Comparison of ENCODE assay signal across 14 cellular contexts in the genomic region with DNA sequence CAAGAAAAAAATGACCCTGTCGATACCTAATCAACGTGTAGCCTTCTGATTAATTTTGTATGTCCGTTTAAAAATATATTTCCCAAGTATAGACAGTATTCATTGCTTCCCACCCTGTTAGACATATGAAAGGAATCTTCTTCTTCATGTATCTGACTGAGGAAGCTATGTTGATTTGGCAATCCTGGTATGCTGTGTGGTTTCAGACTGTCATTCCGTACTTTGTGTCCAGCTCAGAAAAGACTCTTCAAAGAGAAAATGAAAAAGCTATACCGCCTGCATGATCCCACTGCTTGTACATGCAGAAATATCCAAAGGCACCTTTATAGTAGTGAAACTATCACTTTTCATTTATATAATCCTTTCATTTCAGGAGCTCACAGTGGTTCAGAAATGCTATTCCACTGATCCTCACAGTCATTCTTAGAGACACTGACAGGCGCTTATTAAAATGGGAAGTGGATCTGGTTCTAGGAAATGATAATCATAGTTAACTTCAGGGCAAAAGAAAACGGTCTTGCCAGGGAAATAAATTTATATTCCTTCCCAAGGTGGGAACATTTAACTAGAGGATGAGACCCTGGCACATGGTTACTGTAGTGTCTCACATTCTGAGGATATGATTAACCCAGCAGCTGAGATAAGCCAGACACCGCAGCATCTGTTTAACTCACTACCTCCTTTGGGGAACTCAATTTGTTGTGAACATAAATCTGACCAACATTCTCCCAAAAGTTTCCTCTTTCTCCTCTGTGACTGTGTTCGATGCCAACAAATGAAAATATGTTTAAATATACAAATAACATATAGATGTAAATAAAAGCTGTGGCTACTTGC.
DNase-seq lines count a peak whose midpoint lies in the region; ATAC-seq, FAIRE-seq and TF ChIP-seq lines count a peak whose summit lies in the region.
"Had no signal": no experiment of that assay in that cellular context is flagged by ENCODE, and none has a peak within 500 bp of the region (broad histone marks: within the 10 kb centered on the region; RNA-seq: fewer than 3 reads in every experiment).

No MANE protein-coding gene starts in this region.

- no peaks in the 10 kb centered on the region for H3K79me2 ChIP-seq in hepatocyte

- TF ChIP-seq CTCF in AG04449 (IDR thresholded peaks at IDR 0.05; ENCODE audit: insufficient read depth, low read length, missing control alignments) (no peak), hepatocyte (IDR thresholded peaks at IDR 0.05; ENCODE audit: poor library complexity) (no peak), GM10248 (IDR thresholded peaks at IDR 0.05; ENCODE audit: control extremely low read depth, extremely low read depth, low read depth, missing control alignments) (no peak), lower lobe of right lung (IDR thresholded peaks at IDR 0.05) (no peak)

- peak overlapping the region; percentile 38 for H3K4me2 ChIP-seq in hepatocyte

- no peaks in the 10 kb centered on the region for H4K20me1 ChIP-seq in hepatocyte (ENCODE audit: insufficient read depth, poor library complexity, severe bottlenecking)

- H3K36me3 Mint-ChIP-seq in CD4-positive, alpha-beta memory T cell, result no peaks in the 10 kb centered on the region
- H3K36me3 Mint-ChIP-seq: activated CD8-positive, alpha-beta memory T cell treated with anti-CD3 and anti-CD28 coated beads, Interleukin-2, amount 10 ng/mL, durations not matched to agents 7 days and 5 days; activated naive CD4-positive, alpha-beta T cell treated with anti-CD3 and anti-CD28 coated beads, Interleukin-2, amount 50 U/mL, for 24 hours had no signal

- no peaks in the 10 kb centered on the region for H3K4me1 Mint-ChIP-seq in CD4-positive, alpha-beta memory T cell
- H3K4me1 Mint-ChIP-seq: activated CD8-positive, alpha-beta memory T cell treated with anti-CD3 and anti-CD28 coated beads, Interleukin-2, amount 10 ng/mL, durations not matched to agents 7 days and 5 days; activated naive CD4-positive, alpha-beta T cell treated with anti-CD3 and anti-CD28 coated beads, Interleukin-2, amount 50 U/mL, for 24 hours had no signal

- no peak for FAIRE-seq in HTR-8/SVneo (lab: Jason Lieb, UNC)

- POLR2A ChIA-PET in AG04449 (lab: Yijun Ruan, JAX) (interaction anchor here (0.7 to 1.0 kb wide), 2 partner anchors 76 to 93 kb away, joined by 4 to 9 read pairs; no protein-coding TSS in a partner anchor), GM10248 (lab: Yijun Ruan, JAX) (no interaction called here)
- POLR2A ChIA-PET in CD4-positive, alpha-beta memory T cell (lab: Charles Lee; ENCODE audit: partially characterized antibody), result no interaction called here

- H3K27me3 ChIP-seq in hepatocyte (no peaks in the 10 kb centered on the region), lower lobe of right lung (ENCODE audit: low read depth) (no peaks in the 10 kb centered on the region)
- no peaks in the 10 kb centered on the region for H3K27me3 ChIP-seq in CD4-positive, alpha-beta memory T cell (ENCODE audit: insufficient read depth, low read length)
- H3K27me3 ChIP-seq: dorsolateral prefrontal cortex, heart right ventricle had no signal

- H3K4me3 ChIP-seq in AG04449 (ENCODE audit: low read depth, low read length) (peak overlapping the region; percentile 21; the same call in 1 of the 2 replicates), hepatocyte (no peak overlapping the region), lower lobe of right lung (no peak overlapping the region)
- no peak overlapping the region for H3K4me3 ChIP-seq in CD4-positive, alpha-beta memory T cell (ENCODE audit: low read length in 2 of 2)
- H3K4me3 ChIP-seq: dorsolateral prefrontal cortex, heart right ventricle had no signal

- no peak overlapping the region for H3K27ac Mint-ChIP-seq in CD4-positive, alpha-beta memory T cell
- H3K27ac Mint-ChIP-seq: activated CD8-positive, alpha-beta memory T cell treated with anti-CD3 and anti-CD28 coated beads, Interleukin-2, amount 10 ng/mL, durations not matched to agents 7 days and 5 days; activated naive CD4-positive, alpha-beta T cell treated with anti-CD3 and anti-CD28 coated beads, Interleukin-2, amount 50 U/mL, for 24 hours had no signal

- H3K4me1 ChIP-seq in hepatocyte (ENCODE audit: insufficient read depth), result no peaks in the 10 kb centered on the region
- H3K4me1 ChIP-seq in CD4-positive, alpha-beta memory T cell (ENCODE audit: insufficient read depth, low read length), result no peaks in the 10 kb centered on the region
- H3K4me1 ChIP-seq in lower lobe of right lung, result no peaks in the 10 kb centered on the region
- H3K4me1 ChIP-seq: heart right ventricle had no signal

- H3K27ac ChIP-seq in hepatocyte (peak overlapping the region; percentile 25), lower lobe of right lung (no peak overlapping the region)
- H3K27ac ChIP-seq in CD4-positive, alpha-beta memory T cell (ENCODE audit: low read depth, low read length), result no peak overlapping the region
- H3K27ac ChIP-seq: dorsolateral prefrontal cortex, heart right ventricle had no signal

- no peaks in the 10 kb centered on the region for H3K9me3 ChIP-seq in hepatocyte (ENCODE audit: low read depth)
- H3K9me3 ChIP-seq in CD4-positive, alpha-beta memory T cell (ENCODE audit: control insufficient read depth in 1 of 2, low read length in 2 of 2), result peaks cover 0 to 4% of the 10 kb centered on the region in 2 donors
- no peaks in the 10 kb centered on the region for H3K9me3 ChIP-seq in lower lobe of right lung

- intact Hi-C loops in CD4-positive, alpha-beta memory T cell (cut with micrococcal nuclease), result no loop called here
- intact Hi-C loops in lower lobe of right lung (cut with DNase I), result no loop called here

- peaks cover 0 to 13% (median 3%) of the 10 kb centered on the region in 8 donors for H3K9me3 Mint-ChIP-seq in CD4-positive, alpha-beta memory T cell
- H3K9me3 Mint-ChIP-seq: activated naive CD4-positive, alpha-beta T cell treated with anti-CD3 and anti-CD28 coated beads, Interleukin-2, amount 50 U/mL, for 24 hours had no signal

- CTCF ChIA-PET in AG04449 (lab: Yijun Ruan, JAX) (interaction anchor here (1.2 to 1.5 kb wide), 3 partner anchors 357 to 489 kb away, joined by 4 to 6 read pairs (median 5); no protein-coding TSS in a partner anchor), GM10248 (lab: Yijun Ruan, JAX) (no interaction called here)
- CTCF ChIA-PET in CD4-positive, alpha-beta memory T cell (lab: Charles Lee; ENCODE audit: partially characterized antibody), result no interaction called here

- no peaks in the 10 kb centered on the region for H3K27me3 Mint-ChIP-seq in CD4-positive, alpha-beta memory T cell
- H3K27me3 Mint-ChIP-seq: activated CD8-positive, alpha-beta memory T cell treated with anti-CD3 and anti-CD28 coated beads, Interleukin-2, amount 10 ng/mL, durations not matched to agents 7 days and 5 days; activated naive CD4-positive, alpha-beta T cell treated with anti-CD3 and anti-CD28 coated beads, Interleukin-2, amount 50 U/mL, for 24 hours had no signal

- H3K9me2 ChIP-seq in hepatocyte (replicated peaks; ENCODE audit: insufficient read depth), result no peaks in the 10 kb centered on the region

- WGBS in hepatocyte (ENCODE audit: low lambda C conversion rate, missing lambda C conversion rate), result 70% methylated on average over 9 of the region's 9 CpGs

- ATAC-seq in lower lobe of right lung, result no peak
- ATAC-seq: activated CD8-positive, alpha-beta memory T cell treated with anti-CD3 and anti-CD28 coated beads, Interleukin-2, amount 10 ng/mL, durations not matched to agents 7 days and 5 days; heart right ventricle had no signal

- H3K4me3 Mint-ChIP-seq in CD4-positive, alpha-beta memory T cell, result no peak overlapping the region
- H3K4me3 Mint-ChIP-seq: activated CD8-positive, alpha-beta memory T cell treated with anti-CD3 and anti-CD28 coated beads, Interleukin-2, amount 10 ng/mL, durations not matched to agents 7 days and 5 days; activated naive CD4-positive, alpha-beta T cell treated with anti-CD3 and anti-CD28 coated beads, Interleukin-2, amount 50 U/mL, for 24 hours had no signal

- DNase-seq in AG04449 (ENCODE audit: low read depth, low spot score), result peak; percentile 91
- peak; percentile 36 for DNase-seq in HTR-8/SVneo (ENCODE audit: insufficient read length, low spot score)
- peak; percentile 55 for DNase-seq in amniotic stem cell (lab: John Stamatoyannopoulos, UW)
- DNase-seq in hepatocyte (ENCODE audit: low spot score), result peak; percentile 9
- DNase-seq in CD4-positive, alpha-beta memory T cell, result no peak
- no peak for DNase-seq in GM10248 (ENCODE audit: extremely low spot score)
- no peak for DNase-seq in lower lobe of right lung
- no peak for DNase-seq in NCI-H2081 treated with DMSO at 0.1 percent for 48 hours (lab: John Stamatoyannopoulos, UW)
- DNase-seq: activated CD8-positive, alpha-beta memory T cell treated with anti-CD3 and anti-CD28 coated beads, Interleukin-2, amount 10 ng/mL, durations not matched to agents 7 days and 5 days; dorsolateral prefrontal cortex; heart right ventricle; occipital lobe; T1000 had no signal

- H2AFZ ChIP-seq in hepatocyte, result no peak overlapping the region

- H3K36me3 ChIP-seq in hepatocyte (replicated peaks; ENCODE audit: insufficient read depth, low read depth) (no peaks in the 10 kb centered on the region), lower lobe of right lung (no peaks in the 10 kb centered on the region)
- no peaks in the 10 kb centered on the region for H3K36me3 ChIP-seq in CD4-positive, alpha-beta memory T cell (ENCODE audit: insufficient read depth, low read length)
- H3K36me3 ChIP-seq: heart right ventricle had no signal

Comparison
In these comparisons a context has a peak if more than half of its experiments do, and no peak if none do; other contexts are left out.
1. DNase-seq: peak in AG04449 (single experiment), HTR-8/SVneo (single experiment), amniotic stem cell (single experiment) and hepatocyte (single experiment); none in CD4-positive, alpha-beta memory T cell (0 of 5), GM10248 (single experiment), lower lobe of right lung (single experiment) and NCI-H2081 treated with DMSO at 0.1 percent for 48 hours (single experiment).